ENCODE assay signal across 1 cellular context in genomic region chr2:105397025-105397722, GRCh38.
A peak's percentile ranks its signal among the peaks of the same experiment; 100 is the strongest.
TF ChIP-seq lines count a peak whose summit lies in the region.

No MANE protein-coding gene starts in this region.

TF ChIP-seq in K562, 482 proteins besides CTCF, POLR2A, EP300 and RAD21 (continued from another document and continues in another):
- TF ChIP-seq ZHX1 (conservative IDR thresholded peaks at IDR 0.05; ENCODE audit: low read length) (no peak), ELK3 (CRISPR knock-in tag; IDR thresholded peaks at IDR 0.05) (no peak), ZNF143 (CRISPR knock-in tag; IDR thresholded peaks at IDR 0.05) (no peak), MGA (IDR thresholded peaks at IDR 0.05) (0 out of 2 replicates have a peak, but pooled peaks have one; percentile 9), ZNF146 (CRISPR knock-in tag; IDR thresholded peaks at IDR 0.05; ENCODE audit: unreplicated experiment) (no peak), ZC3H4 (CRISPR knock-in tag; IDR thresholded peaks at IDR 0.05; ENCODE audit: borderline replicate concordance) (no peak), ZNF445 (CRISPR knock-in tag; IDR thresholded peaks at IDR 0.05; ENCODE audit: low read depth) (no peak), JUND (IDR thresholded peaks at IDR 0.05; ENCODE audit: borderline replicate concordance, low read depth, low read length) (no peak), JUND (tag; IDR thresholded peaks at IDR 0.05; ENCODE audit: borderline replicate concordance, low read depth, low read length) (no peak), ZNF121 (CRISPR knock-in tag; conservative IDR thresholded peaks at IDR 0.05) (no peak), PHF8 (IDR thresholded peaks at IDR 0.05; ENCODE audit: borderline replicate concordance, low read length) (no peak), ZFP36 (IDR thresholded peaks at IDR 0.05; ENCODE audit: low read depth, low read length, partially characterized antibody) (peak; percentile 18), BCLAF1 (IDR thresholded peaks at IDR 0.05; ENCODE audit: borderline replicate concordance in 1 of 2, control insufficient read depth in 1 of 2, low read depth in 2 of 2, low read length in 1 of 2) (no peak), ZNF124 (CRISPR knock-in tag; IDR thresholded peaks at IDR 0.05) (no peak), ZFP30 (CRISPR knock-in tag; IDR thresholded peaks at IDR 0.05; ENCODE audit: borderline replicate concordance) (no peak), BACH1 (tag; IDR thresholded peaks at IDR 0.05) (no peak), MYBL2 (IDR thresholded peaks at IDR 0.05; ENCODE audit: low read depth) (no peak), MYBL2 (CRISPR knock-in tag; IDR thresholded peaks at IDR 0.05; ENCODE audit: borderline replicate concordance) (no peak), TRIM28 (IDR thresholded peaks at IDR 0.05) (no peak), IRF1 (CRISPR knock-in tag; IDR thresholded peaks at IDR 0.05; ENCODE audit: borderline replicate concordance) (no peak), ZNF75A (CRISPR knock-in tag; IDR thresholded peaks at IDR 0.05) (no peak), CBX5 (IDR thresholded peaks at IDR 0.05; ENCODE audit: borderline replicate concordance, low read depth) (no peak), CGGBP1 (CRISPR knock-in tag; IDR thresholded peaks at IDR 0.05) (no peak), EGR1 (conservative IDR thresholded peaks at IDR 0.05) (no peak), HCFC1 (IDR thresholded peaks at IDR 0.05; ENCODE audit: low read depth, low read length) (no peak), SMARCA5 (IDR thresholded peaks at IDR 0.05) (no peak), RBM39 (optimal IDR thresholded peaks at IDR 0.05; ENCODE audit: low read depth, low read length) (no peak), NUFIP1 (IDR thresholded peaks at IDR 0.05; ENCODE audit: partially characterized antibody) (no peak), DPF2 (IDR thresholded peaks at IDR 0.05) (no peak; the same call in 1 of the 2 replicates), TBP (optimal IDR thresholded peaks at IDR 0.05; ENCODE audit: low read depth, low read length) (peak; percentile 4), ZNF24 (IDR thresholded peaks at IDR 0.05) (no peak), ID3 (CRISPR knock-in tag; IDR thresholded peaks at IDR 0.05) (no peak), ID3 (tag; IDR thresholded peaks at IDR 0.05) (no peak), MEF2D (tag; conservative IDR thresholded peaks at IDR 0.05; ENCODE audit: low read depth) (no peak), TEAD2 (tag; IDR thresholded peaks at IDR 0.05) (no peak), ZNF592 (IDR thresholded peaks at IDR 0.05) (peak; percentile 10; the same call in 1 of the 2 replicates), LEF1 (IDR thresholded peaks at IDR 0.05) (0 out of 2 replicates have a peak, but pooled peaks have one; percentile 14)
